9 cellular contexts compared by ENCODE assay signal in the genomic region with DNA sequence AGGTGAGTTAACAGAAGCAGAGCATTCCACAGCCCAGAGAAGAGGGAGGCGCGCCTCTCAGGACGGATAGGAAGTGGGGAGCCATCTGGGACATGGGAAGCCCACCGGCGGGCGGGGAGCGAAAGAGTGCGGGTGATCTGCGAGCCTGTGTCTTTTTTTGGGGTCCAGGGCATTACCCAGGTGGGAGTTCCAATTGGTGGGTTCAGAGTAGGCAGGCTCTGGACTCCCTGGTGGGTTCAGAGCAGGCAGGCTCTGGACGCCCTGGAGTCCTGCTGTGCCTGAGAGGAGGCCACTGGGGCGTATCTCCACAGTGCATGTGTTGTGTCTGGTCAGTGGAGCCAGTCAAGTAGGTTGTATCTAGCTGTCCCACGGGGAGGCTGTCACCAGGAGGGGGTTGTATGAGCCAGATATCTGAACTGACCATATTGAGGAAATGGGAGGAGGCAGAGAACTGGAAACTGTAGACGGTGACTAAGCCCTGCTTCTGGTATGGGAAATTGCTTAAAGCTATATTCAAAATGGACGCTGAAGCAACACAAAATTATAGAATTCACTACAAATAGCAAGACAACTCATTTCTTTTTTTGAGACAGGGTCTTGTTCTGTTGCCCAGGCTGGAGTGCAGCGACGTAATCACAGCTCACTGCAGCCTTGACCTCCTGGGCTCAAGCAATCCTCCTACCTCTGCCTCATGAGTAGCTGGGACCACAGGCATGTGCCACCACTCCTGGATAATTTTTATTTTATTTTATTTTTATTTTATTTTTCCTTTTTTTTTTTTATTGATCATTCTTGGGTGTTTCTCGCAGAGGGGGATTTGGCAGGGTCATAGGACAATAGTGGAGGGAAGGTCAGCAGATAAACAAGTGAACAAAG. TPM values are rescaled to one million over a fixed set of nuclear protein-coding genes. Genes with fewer than 3 reads are reported as not detected.
DNase-seq lines count a peak whose midpoint lies in the region; ATAC-seq and TF ChIP-seq lines count a peak whose summit lies in the region.
"Had no signal": no experiment of that assay in that cellular context is flagged by ENCODE, and none has a peak within 500 bp of the region (broad histone marks: within the 10 kb centered on the region; RNA-seq: fewer than 3 reads in every experiment).

No MANE protein-coding gene starts in this region.

- intact Hi-C loops in A673 (cut with micrococcal nuclease; ENCODE audit: unreplicated experiment): no loop called here

- POLR2A ChIA-PET in A673 (lab: Charles Lee; ENCODE audit: low non-redundant PET): no interaction called here

- peak; percentile 51 for ATAC-seq in GM18505 (IDR thresholded peaks at IDR 0.05; ENCODE audit: unreplicated experiment)
- ATAC-seq in HG02588 (IDR thresholded peaks at IDR 0.05; ENCODE audit: unreplicated experiment): peak; percentile 36

- no peaks in the 10 kb centered on the region for H3K36me3 Mint-ChIP-seq in mesothelial cell of epicardium

- CTCF ChIA-PET in A673 (lab: Charles Lee): no interaction called here

- peak; percentile 85 to 97 for DNase-seq in NOMO-1 (lab: John Stamatoyannopoulos, UW; ENCODE audit: unreplicated experiment in 2 of 2)
- DNase-seq in germinal center (ENCODE audit: low spot score): peak; percentile 65
- no peak for DNase-seq in stimulated activated CD4-positive, alpha-beta T cell treated with anti-CD3 and anti-CD28 coated beads, Interleukin-12 subunit alpha, Interleukin-12 subunit beta, amount 100 ng/mL, for 4 hours
- DNase-seq in T-helper 1 cell: no peak
- DNase-seq in mesothelial cell of epicardium (ENCODE audit: low spot score in 2 of 2, unreplicated experiment in 2 of 2): no peak
- DNase-seq in A673 (ENCODE audit: low spot score): no peak

- no peaks in the 10 kb centered on the region for H3K4me1 Mint-ChIP-seq in mesothelial cell of epicardium

- BruUV-seq in A673 (replicated peaks; lab: Mats Ljungman, UMichigan): no TSS peak

- no peak for TF ChIP-seq CTCF in mesothelial cell of epicardium (IDR thresholded peaks at IDR 0.05; ENCODE audit: unreplicated experiment)
- TF ChIP-seq CTCF in A673 (conservative IDR thresholded peaks at IDR 0.05; ENCODE audit: low read depth, low read length): no peak

- H3K27me3 ChIP-seq in A673 (replicated peaks; ENCODE audit: insufficient read depth, low read depth, low read length, poor library complexity): no peaks in the 10 kb centered on the region

- no peaks in the 10 kb centered on the region for H3K9me3 ChIP-seq in A673 (ENCODE audit: low read depth, low read length, poor library complexity, severe bottlenecking)

- H3K9me3 Mint-ChIP-seq in mesothelial cell of epicardium: peaks cover 11% of the 10 kb centered on the region

- no peak for TF ChIP-seq POLR2A in GM18505 (IDR thresholded peaks at IDR 0.05; ENCODE audit: borderline replicate concordance, extremely low read depth, insufficient read depth, insufficient read length)

- no peak overlapping the region for H3K4me3 ChIP-seq in A673 (ENCODE audit: low read depth, low read length, poor library complexity, severe bottlenecking)
- H3K4me3 ChIP-seq: PC-9 had no signal

- no peak overlapping the region for H3K27ac ChIP-seq in A673 (ENCODE audit: low read depth, low read length, poor library complexity, severe bottlenecking)
- H3K27ac ChIP-seq: PC-9 had no signal

- no peaks in the 10 kb centered on the region for H3K36me3 ChIP-seq in A673 (ENCODE audit: insufficient read depth, low read length, poor library complexity, severe bottlenecking)

- H3K4me3 Mint-ChIP-seq in mesothelial cell of epicardium: no peak overlapping the region

- no peaks in the 10 kb centered on the region for H3K4me1 ChIP-seq in A673 (ENCODE audit: insufficient read depth, low read length, poor library complexity, severe bottlenecking)

- H3K27ac Mint-ChIP-seq in mesothelial cell of epicardium: no peak overlapping the region

- H3K27me3 Mint-ChIP-seq in mesothelial cell of epicardium (ENCODE audit: low read depth): peaks cover 2% of the 10 kb centered on the region

RNA-seq across cellular contexts. Expression of gene CHST2, which starts 34.5 kb away (rescaled TPM):
- total RNA-seq in mesothelial cell of epicardium (11.8 to 13.4 TPM (median 12.6 TPM) in 3 replicates), A673 (2021) (0.64 and 0.66 TPM in 2 replicates)

Comparison
In these comparisons a context has a peak if more than half of its experiments do, and no peak if none do; other contexts are left out.
1. DNase-seq: peak in NOMO-1 (2 of 2) and germinal center (single experiment); none in stimulated activated CD4-positive, alpha-beta T cell treated with anti-CD3 and anti-CD28 coated beads, Interleukin-12 subunit alpha, Interleukin-12 subunit beta, amount 100 ng/mL, for 4 hours (single experiment), T-helper 1 cell (0 of 5), mesothelial cell of epicardium (0 of 2) and A673 (single experiment).